ENCODE assay signal across 13 cellular contexts in the genomic region with DNA sequence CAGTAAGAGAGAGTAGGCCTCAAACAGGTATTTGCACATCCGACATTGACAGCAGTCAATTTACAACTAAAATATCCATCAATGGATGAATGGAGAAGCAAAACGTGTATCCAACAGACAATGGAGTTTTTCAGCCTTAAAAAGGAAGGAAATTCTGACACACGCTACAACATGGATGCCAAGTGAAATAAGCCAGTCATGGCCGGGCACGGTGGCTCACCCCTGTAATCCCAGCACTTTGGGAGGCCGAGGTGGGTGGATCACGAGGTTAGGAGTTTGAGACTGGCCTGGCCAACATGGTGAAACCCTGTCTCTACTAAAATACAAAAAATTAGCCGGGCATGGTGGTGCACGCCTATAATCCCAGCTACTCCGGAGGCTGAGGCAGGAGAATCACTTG. TPM values are rescaled to one million over a fixed set of nuclear protein-coding genes. Genes with fewer than 3 reads are reported as not detected.
"Had no signal": no experiment of that assay in that cellular context is flagged by ENCODE, and none has a peak within 500 bp of the region (broad histone marks: within the 10 kb centered on the region; RNA-seq: fewer than 3 reads in every experiment).

No MANE protein-coding gene starts in this region.

RNA-seq across cellular contexts. Expression of gene BAIAP2L2, which starts 7.1 kb away (rescaled TPM):
- polyA plus RNA-seq: naive thymus-derived CD4-positive, alpha-beta T cell; naive thymus-derived CD8-positive, alpha-beta T cell had no signal

RNA-seq across cellular contexts. Expression of gene SLC16A8, which starts 33.6 kb away (rescaled TPM):
- total RNA-seq: hepatocyte; left colon; left lobe of liver; left ventricle myocardium inferior; left ventricle myocardium superior; liver; mammary epithelial cell; mesenteric fat pad; mononuclear cell; mucosa of descending colon; naive thymus-derived CD4-positive, alpha-beta T cell; naive thymus-derived CD8-positive, alpha-beta T cell had no signal
- polyA plus RNA-seq: keratinocyte; mammary epithelial cell; naive thymus-derived CD4-positive, alpha-beta T cell; naive thymus-derived CD8-positive, alpha-beta T cell had no signal
